1 cellular context compared by ENCODE assay signal in the genomic region with DNA sequence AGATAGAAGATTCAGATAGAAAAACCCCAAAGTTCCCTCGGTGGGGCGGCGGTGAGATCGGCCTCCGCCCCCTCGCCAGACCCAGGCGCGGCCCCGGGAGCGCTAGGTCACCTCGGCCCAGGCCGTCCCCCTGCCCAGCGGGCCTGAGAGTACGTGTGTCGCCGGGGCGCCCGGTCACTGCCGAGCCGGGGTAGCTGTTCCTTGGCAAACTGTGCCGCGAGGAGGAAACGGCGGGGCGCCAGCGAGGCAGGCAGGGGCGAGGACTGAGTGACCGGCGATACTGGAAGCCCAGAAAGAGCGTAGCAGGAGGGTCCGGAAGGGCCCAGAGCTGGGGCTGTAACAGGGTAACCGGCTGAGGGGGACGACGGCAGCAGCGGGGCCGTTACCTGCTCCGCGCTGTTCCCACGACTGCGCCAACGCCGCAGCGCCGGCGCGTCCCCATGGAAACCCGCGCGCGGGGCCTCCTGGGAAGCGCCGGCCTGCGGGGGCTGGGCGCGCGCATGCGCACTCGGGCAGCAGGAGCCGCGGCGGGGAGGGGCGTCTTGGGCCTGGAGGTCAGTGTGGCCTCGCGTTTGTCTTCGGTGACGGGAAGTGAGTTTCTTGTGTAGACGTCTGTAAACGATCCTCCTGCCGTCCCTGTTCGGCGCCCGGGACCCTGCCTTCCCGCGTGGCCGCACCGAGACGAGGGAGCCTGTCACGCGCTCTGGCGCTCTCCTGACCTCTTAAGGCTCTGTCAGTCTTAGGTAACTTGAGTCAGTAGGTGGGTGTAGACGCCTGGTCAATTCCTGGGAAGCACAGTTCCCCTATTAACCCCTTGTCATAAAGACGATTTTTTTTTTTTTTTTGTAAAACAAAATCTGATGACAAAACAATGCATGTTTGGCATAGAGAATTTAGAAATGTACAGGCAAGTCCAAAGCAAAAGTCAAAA.
TF ChIP-seq lines count a peak whose summit lies in the region.

A gene (minus strand): TSS at position 440 of the 931 bp plus-strand sequence. CDS start 17,285 bp downstream, outside the sequence.

TF ChIP-seq in K562, 482 proteins besides CTCF, POLR2A, EP300 and RAD21 (continued from another document and continues in another):
- TF ChIP-seq, protein P1, sequence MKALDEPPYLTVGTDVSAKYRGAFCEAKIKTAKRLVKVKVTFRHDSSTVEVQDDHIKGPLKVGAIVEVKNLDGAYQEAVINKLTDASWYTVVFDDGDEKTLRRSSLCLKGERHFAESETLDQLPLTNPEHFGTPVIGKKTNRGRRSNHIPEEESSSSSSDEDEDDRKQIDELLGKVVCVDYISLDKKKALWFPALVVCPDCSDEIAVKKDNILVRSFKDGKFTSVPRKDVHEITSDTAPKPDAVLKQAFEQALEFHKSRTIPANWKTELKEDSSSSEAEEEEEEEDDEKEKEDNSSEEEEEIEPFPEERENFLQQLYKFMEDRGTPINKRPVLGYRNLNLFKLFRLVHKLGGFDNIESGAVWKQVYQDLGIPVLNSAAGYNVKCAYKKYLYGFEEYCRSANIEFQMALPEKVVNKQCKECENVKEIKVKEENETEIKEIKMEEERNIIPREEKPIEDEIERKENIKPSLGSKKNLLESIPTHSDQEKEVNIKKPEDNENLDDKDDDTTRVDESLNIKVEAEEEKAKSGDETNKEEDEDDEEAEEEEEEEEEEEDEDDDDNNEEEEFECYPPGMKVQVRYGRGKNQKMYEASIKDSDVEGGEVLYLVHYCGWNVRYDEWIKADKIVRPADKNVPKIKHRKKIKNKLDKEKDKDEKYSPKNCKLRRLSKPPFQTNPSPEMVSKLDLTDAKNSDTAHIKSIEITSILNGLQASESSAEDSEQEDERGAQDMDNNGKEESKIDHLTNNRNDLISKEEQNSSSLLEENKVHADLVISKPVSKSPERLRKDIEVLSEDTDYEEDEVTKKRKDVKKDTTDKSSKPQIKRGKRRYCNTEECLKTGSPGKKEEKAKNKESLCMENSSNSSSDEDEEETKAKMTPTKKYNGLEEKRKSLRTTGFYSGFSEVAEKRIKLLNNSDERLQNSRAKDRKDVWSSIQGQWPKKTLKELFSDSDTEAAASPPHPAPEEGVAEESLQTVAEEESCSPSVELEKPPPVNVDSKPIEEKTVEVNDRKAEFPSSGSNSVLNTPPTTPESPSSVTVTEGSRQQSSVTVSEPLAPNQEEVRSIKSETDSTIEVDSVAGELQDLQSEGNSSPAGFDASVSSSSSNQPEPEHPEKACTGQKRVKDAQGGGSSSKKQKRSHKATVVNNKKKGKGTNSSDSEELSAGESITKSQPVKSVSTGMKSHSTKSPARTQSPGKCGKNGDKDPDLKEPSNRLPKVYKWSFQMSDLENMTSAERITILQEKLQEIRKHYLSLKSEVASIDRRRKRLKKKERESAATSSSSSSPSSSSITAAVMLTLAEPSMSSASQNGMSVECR (CRISPR knock-in tag; IDR thresholded peaks at IDR 0.05): peak; percentile 82
- TF ChIP-seq KHSRP (IDR thresholded peaks at IDR 0.05): no peak
- TF ChIP-seq RBM39 (optimal IDR thresholded peaks at IDR 0.05; ENCODE audit: low read depth, low read length): no peak
- 0 out of 2 replicates have a peak, but pooled peaks have one; percentile 22 for TF ChIP-seq LEF1 (IDR thresholded peaks at IDR 0.05)
- TF ChIP-seq CHD4 (IDR thresholded peaks at IDR 0.05; ENCODE audit: insufficient read depth, insufficient replicate concordance, low read depth, low read length, poor library complexity, severe bottlenecking): no peak
- TF ChIP-seq, protein P2, sequence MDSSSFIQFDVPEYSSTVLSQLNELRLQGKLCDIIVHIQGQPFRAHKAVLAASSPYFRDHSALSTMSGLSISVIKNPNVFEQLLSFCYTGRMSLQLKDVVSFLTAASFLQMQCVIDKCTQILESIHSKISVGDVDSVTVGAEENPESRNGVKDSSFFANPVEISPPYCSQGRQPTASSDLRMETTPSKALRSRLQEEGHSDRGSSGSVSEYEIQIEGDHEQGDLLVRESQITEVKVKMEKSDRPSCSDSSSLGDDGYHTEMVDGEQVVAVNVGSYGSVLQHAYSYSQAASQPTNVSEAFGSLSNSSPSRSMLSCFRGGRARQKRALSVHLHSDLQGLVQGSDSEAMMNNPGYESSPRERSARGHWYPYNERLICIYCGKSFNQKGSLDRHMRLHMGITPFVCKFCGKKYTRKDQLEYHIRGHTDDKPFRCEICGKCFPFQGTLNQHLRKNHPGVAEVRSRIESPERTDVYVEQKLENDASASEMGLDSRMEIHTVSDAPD (CRISPR knock-in tag; IDR thresholded peaks at IDR 0.05): no peak
- no peak for TF ChIP-seq EZH2 (IDR thresholded peaks at IDR 0.05; ENCODE audit: borderline replicate concordance, low read depth, low read length)
- TF ChIP-seq GABPB1 (CRISPR knock-in tag; IDR thresholded peaks at IDR 0.05): 0 out of 2 replicates have a peak, but pooled peaks have one; percentile 21
- 0 out of 2 replicates have a peak, but pooled peaks have one; percentile 49 for TF ChIP-seq OTX1 (CRISPR knock-in tag; IDR thresholded peaks at IDR 0.05)
- TF ChIP-seq BRCA1 (IDR thresholded peaks at IDR 0.05): no peak
- peak; percentile 68; the same call in 1 of the 2 replicates for TF ChIP-seq BRCA1 (CRISPR knock-in tag; IDR thresholded peaks at IDR 0.05)
- TF ChIP-seq, protein P3, sequence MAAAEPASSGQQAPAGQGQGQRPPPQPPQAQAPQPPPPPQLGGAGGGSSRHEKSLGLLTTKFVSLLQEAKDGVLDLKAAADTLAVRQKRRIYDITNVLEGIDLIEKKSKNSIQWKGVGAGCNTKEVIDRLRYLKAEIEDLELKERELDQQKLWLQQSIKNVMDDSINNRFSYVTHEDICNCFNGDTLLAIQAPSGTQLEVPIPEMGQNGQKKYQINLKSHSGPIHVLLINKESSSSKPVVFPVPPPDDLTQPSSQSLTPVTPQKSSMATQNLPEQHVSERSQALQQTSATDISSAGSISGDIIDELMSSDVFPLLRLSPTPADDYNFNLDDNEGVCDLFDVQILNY (CRISPR knock-in tag; IDR thresholded peaks at IDR 0.05): no peak
- TF ChIP-seq, protein P4, sequence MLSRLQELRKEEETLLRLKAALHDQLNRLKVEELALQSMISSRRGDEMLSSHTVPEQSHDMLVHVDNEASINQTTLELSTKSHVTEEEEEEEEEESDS (CRISPR knock-in tag; IDR thresholded peaks at IDR 0.05): no peak
- TF ChIP-seq, protein P5, sequence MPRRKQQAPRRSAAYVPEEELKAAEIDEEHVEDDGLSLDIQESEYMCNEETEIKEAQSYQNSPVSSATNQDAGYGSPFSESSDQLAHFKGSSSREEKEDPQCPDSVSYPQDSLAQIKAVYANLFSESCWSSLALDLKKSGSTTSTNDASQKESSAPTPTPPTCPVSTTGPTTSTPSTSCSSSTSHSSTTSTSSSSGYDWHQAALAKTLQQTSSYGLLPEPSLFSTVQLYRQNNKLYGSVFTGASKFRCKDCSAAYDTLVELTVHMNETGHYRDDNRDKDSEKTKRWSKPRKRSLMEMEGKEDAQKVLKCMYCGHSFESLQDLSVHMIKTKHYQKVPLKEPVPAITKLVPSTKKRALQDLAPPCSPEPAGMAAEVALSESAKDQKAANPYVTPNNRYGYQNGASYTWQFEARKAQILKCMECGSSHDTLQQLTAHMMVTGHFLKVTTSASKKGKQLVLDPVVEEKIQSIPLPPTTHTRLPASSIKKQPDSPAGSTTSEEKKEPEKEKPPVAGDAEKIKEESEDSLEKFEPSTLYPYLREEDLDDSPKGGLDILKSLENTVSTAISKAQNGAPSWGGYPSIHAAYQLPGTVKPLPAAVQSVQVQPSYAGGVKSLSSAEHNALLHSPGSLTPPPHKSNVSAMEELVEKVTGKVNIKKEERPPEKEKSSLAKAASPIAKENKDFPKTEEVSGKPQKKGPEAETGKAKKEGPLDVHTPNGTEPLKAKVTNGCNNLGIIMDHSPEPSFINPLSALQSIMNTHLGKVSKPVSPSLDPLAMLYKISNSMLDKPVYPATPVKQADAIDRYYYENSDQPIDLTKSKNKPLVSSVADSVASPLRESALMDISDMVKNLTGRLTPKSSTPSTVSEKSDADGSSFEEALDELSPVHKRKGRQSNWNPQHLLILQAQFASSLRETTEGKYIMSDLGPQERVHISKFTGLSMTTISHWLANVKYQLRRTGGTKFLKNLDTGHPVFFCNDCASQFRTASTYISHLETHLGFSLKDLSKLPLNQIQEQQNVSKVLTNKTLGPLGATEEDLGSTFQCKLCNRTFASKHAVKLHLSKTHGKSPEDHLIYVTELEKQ (CRISPR knock-in tag; IDR thresholded peaks at IDR 0.05): no peak
- TF ChIP-seq HSF4 (CRISPR knock-in tag; IDR thresholded peaks at IDR 0.05; ENCODE audit: borderline replicate concordance): no peak
- no peak for TF ChIP-seq PHF21A (IDR thresholded peaks at IDR 0.05; ENCODE audit: borderline replicate concordance, low read depth)
- peak; percentile 45 for TF ChIP-seq HMGN3 (IDR thresholded peaks at IDR 0.05; ENCODE audit: borderline replicate concordance, extremely low read depth, insufficient read length, low read depth, low read length)
- no peak for TF ChIP-seq RBM25 (IDR thresholded peaks at IDR 0.05; ENCODE audit: low read depth, low read length, severe bottlenecking)
- TF ChIP-seq MIER1 (IDR thresholded peaks at IDR 0.05; ENCODE audit: low read depth): no peak
- TF ChIP-seq ZNF316 (IDR thresholded peaks at IDR 0.05): no peak
- no peak for TF ChIP-seq COPS2 (conservative IDR thresholded peaks at IDR 0.05)
- TF ChIP-seq, protein P6, sequence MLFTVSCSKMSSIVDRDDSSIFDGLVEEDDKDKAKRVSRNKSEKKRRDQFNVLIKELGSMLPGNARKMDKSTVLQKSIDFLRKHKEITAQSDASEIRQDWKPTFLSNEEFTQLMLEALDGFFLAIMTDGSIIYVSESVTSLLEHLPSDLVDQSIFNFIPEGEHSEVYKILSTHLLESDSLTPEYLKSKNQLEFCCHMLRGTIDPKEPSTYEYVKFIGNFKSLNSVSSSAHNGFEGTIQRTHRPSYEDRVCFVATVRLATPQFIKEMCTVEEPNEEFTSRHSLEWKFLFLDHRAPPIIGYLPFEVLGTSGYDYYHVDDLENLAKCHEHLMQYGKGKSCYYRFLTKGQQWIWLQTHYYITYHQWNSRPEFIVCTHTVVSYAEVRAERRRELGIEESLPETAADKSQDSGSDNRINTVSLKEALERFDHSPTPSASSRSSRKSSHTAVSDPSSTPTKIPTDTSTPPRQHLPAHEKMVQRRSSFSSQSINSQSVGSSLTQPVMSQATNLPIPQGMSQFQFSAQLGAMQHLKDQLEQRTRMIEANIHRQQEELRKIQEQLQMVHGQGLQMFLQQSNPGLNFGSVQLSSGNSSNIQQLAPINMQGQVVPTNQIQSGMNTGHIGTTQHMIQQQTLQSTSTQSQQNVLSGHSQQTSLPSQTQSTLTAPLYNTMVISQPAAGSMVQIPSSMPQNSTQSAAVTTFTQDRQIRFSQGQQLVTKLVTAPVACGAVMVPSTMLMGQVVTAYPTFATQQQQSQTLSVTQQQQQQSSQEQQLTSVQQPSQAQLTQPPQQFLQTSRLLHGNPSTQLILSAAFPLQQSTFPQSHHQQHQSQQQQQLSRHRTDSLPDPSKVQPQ (CRISPR knock-in tag; IDR thresholded peaks at IDR 0.05; ENCODE audit: borderline replicate concordance): no peak
- TF ChIP-seq ZNF764 (CRISPR knock-in tag; IDR thresholded peaks at IDR 0.05; ENCODE audit: low read depth): no peak
- TF ChIP-seq, protein P7, sequence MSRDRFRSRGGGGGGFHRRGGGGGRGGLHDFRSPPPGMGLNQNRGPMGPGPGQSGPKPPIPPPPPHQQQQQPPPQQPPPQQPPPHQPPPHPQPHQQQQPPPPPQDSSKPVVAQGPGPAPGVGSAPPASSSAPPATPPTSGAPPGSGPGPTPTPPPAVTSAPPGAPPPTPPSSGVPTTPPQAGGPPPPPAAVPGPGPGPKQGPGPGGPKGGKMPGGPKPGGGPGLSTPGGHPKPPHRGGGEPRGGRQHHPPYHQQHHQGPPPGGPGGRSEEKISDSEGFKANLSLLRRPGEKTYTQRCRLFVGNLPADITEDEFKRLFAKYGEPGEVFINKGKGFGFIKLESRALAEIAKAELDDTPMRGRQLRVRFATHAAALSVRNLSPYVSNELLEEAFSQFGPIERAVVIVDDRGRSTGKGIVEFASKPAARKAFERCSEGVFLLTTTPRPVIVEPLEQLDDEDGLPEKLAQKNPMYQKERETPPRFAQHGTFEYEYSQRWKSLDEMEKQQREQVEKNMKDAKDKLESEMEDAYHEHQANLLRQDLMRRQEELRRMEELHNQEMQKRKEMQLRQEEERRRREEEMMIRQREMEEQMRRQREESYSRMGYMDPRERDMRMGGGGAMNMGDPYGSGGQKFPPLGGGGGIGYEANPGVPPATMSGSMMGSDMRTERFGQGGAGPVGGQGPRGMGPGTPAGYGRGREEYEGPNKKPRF (IDR thresholded peaks at IDR 0.05; ENCODE audit: low read depth, low read length): no peak
- peak; percentile 97 for TF ChIP-seq SAP30 (IDR thresholded peaks at IDR 0.05; ENCODE audit: borderline replicate concordance, insufficient read depth, low read depth, low read length, poor library complexity, severe bottlenecking)
- no peak for TF ChIP-seq ZNF408 (CRISPR knock-in tag; IDR thresholded peaks at IDR 0.05; ENCODE audit: low read depth)
- TF ChIP-seq CHD1 (IDR thresholded peaks at IDR 0.05; ENCODE audit: low read length): peak; percentile 71
- no peak for TF ChIP-seq ZNF707 (CRISPR knock-in tag; conservative IDR thresholded peaks at IDR 0.05)
- peak; percentile 44; the same call in 1 of the 2 replicates for TF ChIP-seq LCOR (CRISPR knock-in tag; IDR thresholded peaks at IDR 0.05)
- TF ChIP-seq DDX20 (tag; IDR thresholded peaks at IDR 0.05; ENCODE audit: low read depth): no peak; the same call in 1 of the 2 replicates
- TF ChIP-seq NEUROD1 (IDR thresholded peaks at IDR 0.05; ENCODE audit: borderline replicate concordance, low read depth, low read length, partially characterized antibody): peak; percentile 5
- no peak for TF ChIP-seq JUNB (CRISPR knock-in tag; conservative IDR thresholded peaks at IDR 0.05)
- 0 out of 2 replicates have a peak, but pooled peaks have one; percentile 70 for TF ChIP-seq HDAC2 (IDR thresholded peaks at IDR 0.05)
- no peak for TF ChIP-seq STAT5A (IDR thresholded peaks at IDR 0.05; ENCODE audit: borderline replicate concordance, low read length)
- TF ChIP-seq ZNF133 (CRISPR knock-in tag; IDR thresholded peaks at IDR 0.05): no peak
- 0 out of 2 replicates have a peak, but pooled peaks have one; percentile 7 for TF ChIP-seq ZNF444 (CRISPR knock-in tag; IDR thresholded peaks at IDR 0.05)
- TF ChIP-seq CREB1 (IDR thresholded peaks at IDR 0.05): peak; percentile 25; the same call in 1 of the 2 replicates
- peak; percentile 19; the same call in 1 of the 2 replicates for TF ChIP-seq CREB1 (CRISPR knock-in tag; IDR thresholded peaks at IDR 0.05)
- TF ChIP-seq, protein P8, sequence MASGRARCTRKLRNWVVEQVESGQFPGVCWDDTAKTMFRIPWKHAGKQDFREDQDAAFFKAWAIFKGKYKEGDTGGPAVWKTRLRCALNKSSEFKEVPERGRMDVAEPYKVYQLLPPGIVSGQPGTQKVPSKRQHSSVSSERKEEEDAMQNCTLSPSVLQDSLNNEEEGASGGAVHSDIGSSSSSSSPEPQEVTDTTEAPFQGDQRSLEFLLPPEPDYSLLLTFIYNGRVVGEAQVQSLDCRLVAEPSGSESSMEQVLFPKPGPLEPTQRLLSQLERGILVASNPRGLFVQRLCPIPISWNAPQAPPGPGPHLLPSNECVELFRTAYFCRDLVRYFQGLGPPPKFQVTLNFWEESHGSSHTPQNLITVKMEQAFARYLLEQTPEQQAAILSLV (tag; IDR thresholded peaks at IDR 0.05): no peak
- peak; percentile 66 for TF ChIP-seq U2AF1 (optimal IDR thresholded peaks at IDR 0.05; ENCODE audit: low read depth, low read length)
- 0 out of 2 replicates have a peak, but pooled peaks have one; percentile 25 for TF ChIP-seq TRIM28 (IDR thresholded peaks at IDR 0.05)
- TF ChIP-seq NFE2 (IDR thresholded peaks at IDR 0.05; ENCODE audit: low read depth): peak; percentile 5; the same call in 1 of the 2 replicates
- TF ChIP-seq SMAD1 (IDR thresholded peaks at IDR 0.05; ENCODE audit: low read depth, low read length, partially characterized antibody): peak; percentile 32
- TF ChIP-seq NR4A1 (CRISPR knock-in tag; IDR thresholded peaks at IDR 0.05): peak; percentile 74; the same call in 1 of the 2 replicates
- peak; percentile 65; the same call in 1 of the 2 replicates for TF ChIP-seq NR4A1 (tag; IDR thresholded peaks at IDR 0.05)
